Comparison of ENCODE assay signal across 1 cellular context in the genomic region with DNA sequence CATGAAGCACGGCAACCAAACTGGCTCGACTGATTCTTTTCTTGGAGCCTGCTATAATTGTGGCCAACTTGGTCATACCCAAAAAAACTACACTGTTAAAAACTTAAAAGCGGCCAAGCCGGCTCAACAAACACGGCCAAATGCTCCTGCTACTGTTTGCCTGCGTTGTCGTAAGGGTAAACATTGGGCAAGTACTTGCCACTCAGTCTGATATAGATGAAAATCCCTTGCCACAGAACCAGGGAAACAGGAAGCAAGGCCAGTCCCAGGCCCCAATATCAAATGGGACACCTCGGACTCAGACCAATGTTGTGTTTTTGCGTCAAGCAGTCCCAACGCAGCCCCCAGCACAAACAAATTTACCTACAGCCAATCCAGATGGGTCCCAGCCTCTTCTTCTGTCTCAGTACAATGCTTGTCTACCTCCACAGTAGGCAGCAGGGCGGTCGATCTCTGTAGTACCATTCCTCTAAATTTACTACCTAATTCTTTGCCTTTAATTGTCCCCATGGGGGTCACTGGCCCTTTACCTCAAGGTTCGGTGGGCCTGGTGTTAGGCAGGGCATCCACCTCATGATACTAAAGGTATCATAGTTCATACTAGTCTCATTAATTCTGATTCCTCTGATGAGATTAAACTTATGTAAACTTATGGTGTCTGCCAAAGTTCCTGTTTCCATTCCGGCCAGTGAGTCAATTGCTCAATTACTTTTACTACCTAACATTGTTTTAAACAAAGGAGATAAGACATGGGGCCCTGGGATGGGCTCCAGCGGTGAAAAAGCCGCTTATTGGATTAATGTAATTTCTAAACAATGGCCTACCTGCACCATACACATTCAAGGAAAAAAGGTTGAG.
TF ChIP-seq lines count a peak whose summit lies in the region.

No MANE protein-coding gene starts in this region.

TF ChIP-seq in IMR-90, 13 proteins besides CTCF, POLR2A, EP300 and RAD21:
- TF ChIP-seq CEBPB (IDR thresholded peaks at IDR 0.05; ENCODE audit: low read depth, low read length) (peak; percentile 69), SMC3 (IDR thresholded peaks at IDR 0.05; ENCODE audit: low read depth, low read length) (no peak)
